ENCODE assay signal across 18 cellular contexts in genomic region chr3:14510838-14511622, GRCh38. TPM values are rescaled to one million over a fixed set of nuclear protein-coding genes. Genes with fewer than 3 reads are reported as not detected.
"Had no signal": no experiment of that assay in that cellular context is flagged by ENCODE, and none has a peak within 500 bp of the region (broad histone marks: within the 10 kb centered on the region; RNA-seq: fewer than 3 reads in every experiment).

No MANE protein-coding gene starts in this region.

- H3K36me3 ChIP-seq: esophagus squamous epithelium had no signal

- H3K9me3 ChIP-seq: esophagus squamous epithelium, SK-N-SH had no signal

- ATAC-seq: activated T-helper 17 cell treated with anti-CD3 and anti-CD28 coated beads, Interleukin-2, amount 50 U/mL, for 72 hours had no signal

- H3K27me3 Mint-ChIP-seq: activated naive CD4-positive, alpha-beta T cell treated with anti-CD3 and anti-CD28 coated beads, Interleukin-2, amount 50 U/mL, for 24 hours; activated T-helper 17 cell treated with anti-CD3 and anti-CD28 coated beads, Interleukin-2, amount 50 U/mL, for 72 hours had no signal

- H3K4me3 ChIP-seq: esophagus squamous epithelium had no signal

- H3K4me1 Mint-ChIP-seq: activated T-helper 17 cell treated with anti-CD3 and anti-CD28 coated beads, Interleukin-2, amount 50 U/mL, for 72 hours had no signal

- H3K27ac Mint-ChIP-seq: activated CD4-positive, alpha-beta T cell treated with anti-CD3 and anti-CD28 coated beads, Interleukin-2, amount 10 ng/mL, durations not matched to agents 24 days and 14 days; activated T-helper 17 cell treated with anti-CD3 and anti-CD28 coated beads, Interleukin-2, amount 50 U/mL, for 72 hours; nephron progenitor cell had no signal

- H3K27me3 ChIP-seq: esophagus squamous epithelium had no signal

- H3K4me3 Mint-ChIP-seq: activated CD4-positive, alpha-beta T cell treated with anti-CD3 and anti-CD28 coated beads, Interleukin-2, amount 10 ng/mL, durations not matched to agents 24 days and 14 days; activated naive CD4-positive, alpha-beta T cell treated with anti-CD3 and anti-CD28 coated beads, Interleukin-2, amount 50 U/mL, for 24 hours; activated T-helper 17 cell treated with anti-CD3 and anti-CD28 coated beads, Interleukin-2, amount 50 U/mL, for 72 hours; nephron progenitor cell had no signal

- H3K36me3 Mint-ChIP-seq: activated naive CD4-positive, alpha-beta T cell treated with anti-CD3 and anti-CD28 coated beads, Interleukin-2, amount 50 U/mL, for 24 hours had no signal

- H3K9me3 Mint-ChIP-seq: activated CD4-positive, alpha-beta T cell treated with anti-CD3 and anti-CD28 coated beads, Interleukin-2, amount 10 ng/mL, durations not matched to agents 24 days and 14 days; activated naive CD4-positive, alpha-beta T cell treated with anti-CD3 and anti-CD28 coated beads, Interleukin-2, amount 50 U/mL, for 24 hours; activated T-helper 17 cell treated with anti-CD3 and anti-CD28 coated beads, Interleukin-2, amount 50 U/mL, for 72 hours; nephron progenitor cell had no signal

- H3K27ac ChIP-seq: esophagus squamous epithelium, VCaP had no signal

- H3K4me2 ChIP-seq: SK-N-SH had no signal

- DNase-seq: activated CD4-positive, alpha-beta T cell treated with anti-CD3 and anti-CD28 coated beads, Interleukin-2, amount 10 ng/mL, durations not matched to agents 24 days and 14 days; amniotic stem cell; central memory CD4-positive, alpha-beta T cell; cortex of kidney; effector CD4-positive, alpha-beta T cell; esophagus squamous epithelium; mesendoderm; nephron progenitor cell; stimulated activated CD4-positive, alpha-beta T cell treated with anti-CD3 and anti-CD28 coated beads, Interleukin-4, amount 100 ng/mL, for 1 hour; stimulated activated naive CD4-positive, alpha-beta T cell; substantia nigra; T-helper 1 cell had no signal

RNA-seq across cellular contexts. Expression of gene GRIP2, which starts 29.1 kb away (rescaled TPM):
- total RNA-seq: activated CD4-positive, alpha-beta T cell treated with anti-CD3 and anti-CD28 coated beads, Interleukin-2, amount 10 ng/mL, durations not matched to agents 24 days and 14 days; endothelial cell of umbilical vein; kidney epithelial cell had no signal
- polyA plus RNA-seq: endothelial cell of umbilical vein had no signal
